In the genomic region with DNA sequence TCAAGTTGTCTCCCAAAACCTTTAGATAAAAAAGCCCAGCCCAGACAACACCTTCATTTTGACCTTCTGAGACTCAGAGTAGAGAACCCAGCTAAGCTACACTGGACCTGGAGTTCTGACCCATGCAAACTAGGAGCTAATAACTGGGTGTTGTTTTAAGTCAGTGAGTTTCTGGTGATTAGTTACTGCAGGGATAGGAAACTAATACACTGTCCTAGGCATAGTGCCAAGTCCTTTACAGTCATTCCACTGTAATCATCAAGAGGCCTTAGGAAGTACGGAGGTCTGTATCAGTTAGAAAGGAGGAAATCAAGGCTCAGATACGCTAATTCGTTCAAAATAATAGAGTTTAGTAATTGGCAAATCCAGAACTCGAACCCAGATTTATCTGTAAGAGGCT, we compare ENCODE assay signal across 16 cellular contexts.
A peak's percentile ranks its signal among the peaks of the same experiment; 100 is the strongest.
DNase-seq lines count a peak whose midpoint lies in the region; ATAC-seq, FAIRE-seq and TF ChIP-seq lines count a peak whose summit lies in the region.
"Had no signal": no experiment of that assay in that cellular context is flagged by ENCODE, and none has a peak within 500 bp of the region (broad histone marks: within the 10 kb centered on the region; RNA-seq: fewer than 3 reads in every experiment).

No MANE protein-coding gene starts in this region.

- H3K36me3 ChIP-seq in bronchial epithelial cell (ENCODE audit: control insufficient read depth, insufficient read depth, low read length) (no peaks in the 10 kb centered on the region), neural progenitor cell (no peaks in the 10 kb centered on the region)
- H3K36me3 ChIP-seq: spleen had no signal

- no peaks in the 10 kb centered on the region for H4K20me1 ChIP-seq in neural progenitor cell (ENCODE audit: low read depth)

- H3K9me3 Mint-ChIP-seq in neural progenitor cell: no peaks in the 10 kb centered on the region
- H3K9me3 Mint-ChIP-seq: activated naive CD8-positive, alpha-beta T cell treated with anti-CD3 and anti-CD28 coated beads for 36 hours had no signal

- DNase-seq in NCI-H146 (lab: John Stamatoyannopoulos, UW) (peak; percentile 69), NCI-H146 treated with DMSO at 0.1 percent for 48 hours (lab: John Stamatoyannopoulos, UW; ENCODE audit: unreplicated experiment) (no peak), NCI-H345 (lab: John Stamatoyannopoulos, UW) (peak; percentile 57), bronchial epithelial cell (ENCODE audit: low read depth) (peak; percentile 45), retinal pigment epithelial cell (ENCODE audit: low read depth) (peak; percentile 72), coronary artery (ENCODE audit: low spot score) (no peak), neural progenitor cell (ENCODE audit: low spot score) (no peak)
- DNase-seq: activated naive CD8-positive, alpha-beta T cell treated with anti-CD3 and anti-CD28 coated beads for 36 hours; NCI-H1436 treated with DMSO at 0.1 percent for 48 hours; spleen; trophoblast cell had no signal

- H3K4me1 ChIP-seq in neural progenitor cell: no peaks in the 10 kb centered on the region
- H3K4me1 ChIP-seq: A549, spleen had no signal

- H3K27ac Mint-ChIP-seq in neural progenitor cell: no peak overlapping the region
- H3K27ac Mint-ChIP-seq: activated naive CD8-positive, alpha-beta T cell treated with anti-CD3 and anti-CD28 coated beads for 36 hours had no signal

- H3K4me1 Mint-ChIP-seq in neural progenitor cell: peaks cover 13% of the 10 kb centered on the region
- H3K4me1 Mint-ChIP-seq: activated naive CD8-positive, alpha-beta T cell treated with anti-CD3 and anti-CD28 coated beads for 36 hours had no signal

- no peak for ATAC-seq in GM21723 (IDR thresholded peaks at IDR 0.05; ENCODE audit: unreplicated experiment)
- ATAC-seq: A549, HCT116, left lobe of liver had no signal

- FAIRE-seq in bronchial epithelial cell (lab: Jason Lieb, UNC): no peak
- FAIRE-seq: A549, GM19239 had no signal

- no peaks in the 10 kb centered on the region for H3F3A ChIP-seq in neural progenitor cell (ENCODE audit: low read depth)

- no peak overlapping the region for H3K9ac ChIP-seq in neural progenitor cell

- H3K4me2 ChIP-seq in neural progenitor cell: no peak overlapping the region
- H3K4me2 ChIP-seq: A549 had no signal

- H3K4me3 Mint-ChIP-seq in neural progenitor cell: no peak overlapping the region
- H3K4me3 Mint-ChIP-seq: activated naive CD8-positive, alpha-beta T cell treated with anti-CD3 and anti-CD28 coated beads for 36 hours had no signal

- H3K27ac ChIP-seq in coronary artery (no peak overlapping the region), neural progenitor cell (no peak overlapping the region)
- H3K27ac ChIP-seq: A549, spleen had no signal

- no peak overlapping the region for H3K4me3 ChIP-seq in bronchial epithelial cell (ENCODE audit: low read depth, low read length)
- no peak overlapping the region for H3K4me3 ChIP-seq in retinal pigment epithelial cell (ENCODE audit: low read length)
- no peak overlapping the region for H3K4me3 ChIP-seq in coronary artery
- no peak overlapping the region for H3K4me3 ChIP-seq in neural progenitor cell
- H3K4me3 ChIP-seq: A549, spleen had no signal

- TF ChIP-seq CTCF in bronchial epithelial cell (IDR thresholded peaks at IDR 0.05; ENCODE audit: insufficient read depth, low read length, severe bottlenecking) (no peak), retinal pigment epithelial cell (conservative IDR thresholded peaks at IDR 0.05; ENCODE audit: low read depth, low read length) (no peak), coronary artery (IDR thresholded peaks at IDR 0.05) (no peak), neural progenitor cell (IDR thresholded peaks at IDR 0.05) (no peak)

- H3K27me3 Mint-ChIP-seq in neural progenitor cell (ENCODE audit: insufficient read depth, low read depth): peaks cover 7% of the 10 kb centered on the region
- H3K27me3 Mint-ChIP-seq: activated naive CD8-positive, alpha-beta T cell treated with anti-CD3 and anti-CD28 coated beads for 36 hours had no signal

- no peaks in the 10 kb centered on the region for H3K27me3 ChIP-seq in bronchial epithelial cell (ENCODE audit: control insufficient read depth, insufficient read depth, low read length)
- peaks cover 16% of the 10 kb centered on the region for H3K27me3 ChIP-seq in neural progenitor cell
- H3K27me3 ChIP-seq: spleen had no signal

- no peaks in the 10 kb centered on the region for H3K36me3 Mint-ChIP-seq in neural progenitor cell
- H3K36me3 Mint-ChIP-seq: activated naive CD8-positive, alpha-beta T cell treated with anti-CD3 and anti-CD28 coated beads for 36 hours had no signal

- no peak overlapping the region for H2AFZ ChIP-seq in neural progenitor cell (replicated peaks)

- H3K9me3 ChIP-seq in neural progenitor cell (ENCODE audit: low read depth): no peaks in the 10 kb centered on the region
- H3K9me3 ChIP-seq: A549, spleen had no signal

- H3K79me2 ChIP-seq in neural progenitor cell (ENCODE audit: low read depth): no peaks in the 10 kb centered on the region

Comparison
In these comparisons a context has a peak if more than half of its experiments do, and no peak if none do; other contexts are left out.
1. DNase-seq: peak in NCI-H146 (single experiment), NCI-H345 (single experiment), bronchial epithelial cell (single experiment) and retinal pigment epithelial cell (single experiment); none in NCI-H146 treated with DMSO at 0.1 percent for 48 hours (single experiment), coronary artery (single experiment) and neural progenitor cell (single experiment).